Comparison of ENCODE assay signal across 19 cellular contexts in genomic region chr2:132252191-132252893, GRCh38.
"Had no signal": no experiment of that assay in that cellular context is flagged by ENCODE, and none has a peak within 500 bp of the region (broad histone marks: within the 10 kb centered on the region; RNA-seq: fewer than 3 reads in every experiment).

No MANE protein-coding gene starts in this region.

- ATAC-seq: activated naive CD8-positive, alpha-beta T cell treated with anti-CD3 and anti-CD28 coated beads, Interleukin-2, amount 50 U/mL, for 24 hours; activated T-cell treated with anti-CD3 and anti-CD28 coated beads, Interleukin-2, amount 50 U/mL, for 72 hours; body of pancreas had no signal

- H3K4me3 ChIP-seq: body of pancreas, cardiac muscle cell, lung, tibial nerve, uterus had no signal

- H3K9me3 ChIP-seq: body of pancreas had no signal

- H3K4me1 Mint-ChIP-seq: activated B cell treated with CpG ODN at 0.5 μM for 24 hours; activated naive CD8-positive, alpha-beta T cell treated with anti-CD3 and anti-CD28 coated beads, Interleukin-2, amount 50 U/mL, for 24 hours had no signal

- H3K27ac Mint-ChIP-seq: activated B cell treated with CpG ODN at 0.5 μM for 24 hours; activated CD4-positive, alpha-beta memory T cell treated with anti-CD3 and anti-CD28 coated beads for 36 hours; activated naive CD8-positive, alpha-beta T cell treated with anti-CD3 and anti-CD28 coated beads, Interleukin-2, amount 50 U/mL, for 24 hours; activated T-cell treated with anti-CD3 and anti-CD28 coated beads, Interleukin-2, amount 50 U/mL, for 72 hours; naive B cell had no signal

- DNase-seq: activated B cell treated with CpG ODN at 0.5 μM for 24 hours; activated CD4-positive, alpha-beta memory T cell treated with anti-CD3 and anti-CD28 coated beads for 36 hours; activated CD4-positive, alpha-beta T cell treated with anti-CD3 and anti-CD28 coated beads for 48 hours; activated gamma-delta T cell; activated naive CD4-positive, alpha-beta T cell treated with anti-CD3 and anti-CD28 coated beads, Interleukin-2, amount 50 U/mL, for 16 hours; activated naive CD8-positive, alpha-beta T cell treated with anti-CD3 and anti-CD28 coated beads, Interleukin-2, amount 50 U/mL, for 24 hours; activated T-cell treated with anti-CD3 and anti-CD28 coated beads, Interleukin-2, amount 50 U/mL, for 72 hours; body of pancreas; erythroblast; foreskin fibroblast; naive B cell; occipital lobe; stimulated activated CD4-positive, alpha-beta T cell treated with anti-CD3 and anti-CD28 coated beads, Interleukin-4, amount 100 ng/mL, for 24 hours; stimulated activated naive CD4-positive, alpha-beta T cell treated with Interleukin-2 at 50 U/mL for 16 hours; T-helper 1 cell had no signal

- H3K27ac ChIP-seq: body of pancreas, cardiac muscle cell, tibial nerve, uterus had no signal

- H3K27me3 ChIP-seq: cardiac muscle cell had no signal

- H3K4me3 Mint-ChIP-seq: activated B cell treated with CpG ODN at 0.5 μM for 24 hours; activated CD4-positive, alpha-beta memory T cell treated with anti-CD3 and anti-CD28 coated beads for 36 hours; activated naive CD8-positive, alpha-beta T cell treated with anti-CD3 and anti-CD28 coated beads, Interleukin-2, amount 50 U/mL, for 24 hours; activated T-cell treated with anti-CD3 and anti-CD28 coated beads, Interleukin-2, amount 50 U/mL, for 72 hours; naive B cell had no signal

- H3K36me3 ChIP-seq: cardiac muscle cell, tibial nerve, uterus had no signal
